In genomic region chr2:236159778-236160170, GRCh38 we compare ENCODE assay signal across 20 cellular contexts. TPM values are rescaled to one million over a fixed set of nuclear protein-coding genes. Genes with fewer than 3 reads are reported as not detected.
"Had no signal": no experiment of that assay in that cellular context is flagged by ENCODE, and none has a peak within 500 bp of the region (broad histone marks: within the 10 kb centered on the region; RNA-seq: fewer than 3 reads in every experiment).

No MANE protein-coding gene starts in this region.

- H3K9me3 ChIP-seq: colonic mucosa, gastrocnemius medialis, heart right ventricle, lower lobe of right lung, tibial artery had no signal

- DNase-seq: activated CD4-positive, alpha-beta T cell treated with anti-CD3 and anti-CD28 coated beads for 1 hour; activated CD8-positive, alpha-beta memory T cell treated with anti-CD3 and anti-CD28 coated beads for 24 hours; activated CD8-positive, alpha-beta memory T cell treated with anti-CD3 and anti-CD28 coated beads, Interleukin-2, amount 50 U/mL, for 48 hours; activated effector memory CD4-positive, alpha-beta T cell treated with anti-CD3 and anti-CD28 coated beads, Interleukin-2, amount 50 U/mL, for 16 hours; activated naive CD4-positive, alpha-beta T cell treated with anti-CD3 and anti-CD28 coated beads, Interleukin-2, amount 50 U/mL, for 16 hours; activated T-cell treated with anti-CD3 and anti-CD28 coated beads, Interleukin-2, amount 50 U/mL, for 48 hours; aorta; brain microvascular endothelial cell; central memory CD4-positive, alpha-beta T cell; colonic mucosa; gastrocnemius medialis; heart right ventricle; lower lobe of right lung; occipital lobe; stimulated activated CD4-positive, alpha-beta T cell treated with anti-CD3 and anti-CD28 coated beads, Interleukin-2, amount 100 ng/mL, for 24 hours; stimulated activated naive CD4-positive, alpha-beta T cell treated with Interleukin-2 at 50 U/mL for 16 hours; tibial artery had no signal

- ATAC-seq: esophagus mucosa, gastrocnemius medialis, heart right ventricle, lower lobe of right lung had no signal

- H3K27ac ChIP-seq: brain microvascular endothelial cell, colonic mucosa, gastrocnemius medialis, heart right ventricle, lower lobe of right lung, tibial artery had no signal

- H3K4me3 ChIP-seq: colonic mucosa, gastrocnemius medialis, lower lobe of right lung, tibial artery had no signal

- H3K36me3 ChIP-seq: brain microvascular endothelial cell, colonic mucosa, gastrocnemius medialis, heart right ventricle, lower lobe of right lung, tibial artery had no signal

RNA-seq across cellular contexts. Expression of gene GBX2, which starts 8.4 kb away (rescaled TPM):
- total RNA-seq: aorta, colonic mucosa, esophagus mucosa, gastrocnemius medialis, lower lobe of right lung, occipital lobe, posterior vena cava, subcutaneous adipose tissue had no signal
